In the genomic region with DNA sequence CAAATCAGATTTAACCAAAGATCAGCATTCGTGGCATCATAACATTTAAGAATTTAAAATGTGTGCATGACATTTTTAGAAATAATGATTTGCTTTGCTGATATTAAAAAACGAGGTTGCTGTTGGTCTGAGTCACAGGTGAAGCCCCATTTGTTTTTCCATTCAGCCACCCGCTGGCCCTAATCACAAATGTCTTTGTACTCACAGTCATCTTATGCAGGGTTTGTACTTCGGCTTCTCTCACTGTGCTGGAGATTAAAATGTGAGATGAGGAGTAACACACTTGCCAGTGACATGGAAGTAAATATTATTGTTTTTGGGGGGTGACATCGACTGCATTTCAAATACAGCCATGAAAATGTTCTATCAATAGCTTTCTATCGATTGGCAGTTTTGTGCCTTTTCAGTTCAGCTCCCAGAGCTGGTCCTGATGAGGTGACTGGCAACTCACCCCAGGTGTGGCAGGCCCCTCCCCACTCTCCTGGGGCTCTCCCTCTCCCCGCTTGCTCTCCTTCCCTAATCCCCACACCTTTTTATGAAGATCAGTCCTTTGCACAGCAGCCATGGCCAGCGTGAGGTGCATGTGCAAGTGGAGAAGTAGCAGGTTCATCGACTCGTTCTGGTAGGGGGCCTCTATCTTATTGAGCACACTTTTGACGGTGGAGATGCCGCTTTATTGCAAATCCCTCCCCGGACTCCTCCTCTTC, we compare ENCODE assay signal across 1 cellular context.
TF ChIP-seq lines count a peak whose summit lies in the region.

No MANE protein-coding gene starts in this region.

TF ChIP-seq in HepG2, 621 proteins besides CTCF, POLR2A, EP300 and RAD21:
- TF ChIP-seq, protein P1, sequence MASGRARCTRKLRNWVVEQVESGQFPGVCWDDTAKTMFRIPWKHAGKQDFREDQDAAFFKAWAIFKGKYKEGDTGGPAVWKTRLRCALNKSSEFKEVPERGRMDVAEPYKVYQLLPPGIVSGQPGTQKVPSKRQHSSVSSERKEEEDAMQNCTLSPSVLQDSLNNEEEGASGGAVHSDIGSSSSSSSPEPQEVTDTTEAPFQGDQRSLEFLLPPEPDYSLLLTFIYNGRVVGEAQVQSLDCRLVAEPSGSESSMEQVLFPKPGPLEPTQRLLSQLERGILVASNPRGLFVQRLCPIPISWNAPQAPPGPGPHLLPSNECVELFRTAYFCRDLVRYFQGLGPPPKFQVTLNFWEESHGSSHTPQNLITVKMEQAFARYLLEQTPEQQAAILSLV (CRISPR knock-in tag; IDR thresholded peaks at IDR 0.05; ENCODE audit: borderline replicate concordance) = no peak
- no peak for TF ChIP-seq ZNF674 (CRISPR knock-in tag; IDR thresholded peaks at IDR 0.05; ENCODE audit: low read depth)
- TF ChIP-seq BORCS8-MEF2B (CRISPR knock-in tag; IDR thresholded peaks at IDR 0.05) = no peak
- no peak for TF ChIP-seq ZNF567 (CRISPR knock-in tag; IDR thresholded peaks at IDR 0.05; ENCODE audit: borderline replicate concordance)
- TF ChIP-seq PLRG1 (conservative IDR thresholded peaks at IDR 0.05) = no peak
- TF ChIP-seq, protein P2, sequence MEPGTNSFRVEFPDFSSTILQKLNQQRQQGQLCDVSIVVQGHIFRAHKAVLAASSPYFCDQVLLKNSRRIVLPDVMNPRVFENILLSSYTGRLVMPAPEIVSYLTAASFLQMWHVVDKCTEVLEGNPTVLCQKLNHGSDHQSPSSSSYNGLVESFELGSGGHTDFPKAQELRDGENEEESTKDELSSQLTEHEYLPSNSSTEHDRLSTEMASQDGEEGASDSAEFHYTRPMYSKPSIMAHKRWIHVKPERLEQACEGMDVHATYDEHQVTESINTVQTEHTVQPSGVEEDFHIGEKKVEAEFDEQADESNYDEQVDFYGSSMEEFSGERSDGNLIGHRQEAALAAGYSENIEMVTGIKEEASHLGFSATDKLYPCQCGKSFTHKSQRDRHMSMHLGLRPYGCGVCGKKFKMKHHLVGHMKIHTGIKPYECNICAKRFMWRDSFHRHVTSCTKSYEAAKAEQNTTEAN (CRISPR knock-in tag; conservative IDR thresholded peaks at IDR 0.05) = no peak
- no peak for TF ChIP-seq GTF3A (CRISPR knock-in tag; conservative IDR thresholded peaks at IDR 0.05)
- no peak for TF ChIP-seq ZNF644 (CRISPR knock-in tag; IDR thresholded peaks at IDR 0.05; ENCODE audit: low read depth)
- TF ChIP-seq TEAD3 (CRISPR knock-in tag; optimal IDR thresholded peaks at IDR 0.05; ENCODE audit: borderline replicate concordance) = no peak
- TF ChIP-seq DMAP1 (CRISPR knock-in tag; IDR thresholded peaks at IDR 0.05) = no peak
- TF ChIP-seq ZNF225 (CRISPR knock-in tag; IDR thresholded peaks at IDR 0.05) = no peak
- TF ChIP-seq, protein P3, sequence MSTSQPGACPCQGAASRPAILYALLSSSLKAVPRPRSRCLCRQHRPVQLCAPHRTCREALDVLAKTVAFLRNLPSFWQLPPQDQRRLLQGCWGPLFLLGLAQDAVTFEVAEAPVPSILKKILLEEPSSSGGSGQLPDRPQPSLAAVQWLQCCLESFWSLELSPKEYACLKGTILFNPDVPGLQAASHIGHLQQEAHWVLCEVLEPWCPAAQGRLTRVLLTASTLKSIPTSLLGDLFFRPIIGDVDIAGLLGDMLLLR (CRISPR knock-in tag; IDR thresholded peaks at IDR 0.05) = no peak
